1 cellular context compared by ENCODE assay signal in the genomic region with DNA sequence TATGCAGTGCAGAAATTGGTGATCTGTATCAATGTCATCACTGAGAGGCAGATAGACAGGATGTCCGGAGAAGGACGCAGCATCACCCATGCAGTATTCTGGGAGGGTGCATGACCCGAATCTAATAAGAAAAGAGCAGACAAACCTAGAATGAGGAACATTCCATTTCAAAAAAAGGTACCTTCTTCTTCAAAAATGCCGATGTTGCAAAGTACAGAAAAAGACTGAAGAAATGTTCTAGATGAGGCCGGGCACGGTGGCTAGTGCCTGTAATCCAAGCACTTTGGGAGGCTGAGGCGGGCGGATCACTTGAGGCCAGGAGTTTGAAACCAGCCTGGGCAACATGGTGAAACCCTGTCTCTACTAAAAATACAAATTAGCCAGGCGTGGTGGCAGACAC. TPM values are rescaled to one million over a fixed set of nuclear protein-coding genes. Genes with fewer than 3 reads are reported as not detected.
"Had no signal": no experiment of that assay in that cellular context is flagged by ENCODE, and none has a peak within 500 bp of the region (broad histone marks: within the 10 kb centered on the region; RNA-seq: fewer than 3 reads in every experiment).

No MANE protein-coding gene starts in this region.

RNA-seq across cellular contexts. Expression of a gene that starts 28.2 kb away (rescaled TPM):
- total RNA-seq: GM23248 had no signal
